In genomic region chr18:10239138-10239537, GRCh38 we compare ENCODE assay signal across 19 cellular contexts.
DNase-seq lines count a peak whose midpoint lies in the region; ATAC-seq, FAIRE-seq and TF ChIP-seq lines count a peak whose summit lies in the region.
"Had no signal": no experiment of that assay in that cellular context is flagged by ENCODE, and none has a peak within 500 bp of the region (broad histone marks: within the 10 kb centered on the region; RNA-seq: fewer than 3 reads in every experiment).

No MANE protein-coding gene starts in this region.

- POLR2A ChIA-PET in IMR-90 (lab: Charles Lee; ENCODE audit: unreplicated experiment): no interaction called here

- H3K9me3 ChIP-seq in IMR-90 (ENCODE audit: control insufficient read depth, insufficient read depth, low read length): no peaks in the 10 kb centered on the region
- H3K9me3 ChIP-seq in esophagus squamous epithelium: no peaks in the 10 kb centered on the region
- no peaks in the 10 kb centered on the region for H3K9me3 ChIP-seq in keratinocyte (ENCODE audit: control insufficient read depth, low read depth, low read length)
- no peaks in the 10 kb centered on the region for H3K9me3 ChIP-seq in testis
- no peaks in the 10 kb centered on the region for H3K9me3 ChIP-seq in spleen

- dilution Hi-C loops in IMR-90 (cut with HindIII; ENCODE audit: low sequenced_read_pairs, unreplicated experiment) (no loop called here), keratinocyte (cut with MboI; ENCODE audit: extremely low pct_ligation_motif_present, low sequenced_read_pairs) (no loop called here)

- no peak overlapping the region for H2BK120ac ChIP-seq in IMR-90 (ENCODE audit: low read depth, low read length)

- H4K5ac ChIP-seq in IMR-90 (ENCODE audit: low read depth, low read length): no peak overlapping the region

- no peak overlapping the region for H3K4me2 ChIP-seq in IMR-90 (ENCODE audit: low read depth, low read length)
- H3K4me2 ChIP-seq in keratinocyte (ENCODE audit: control insufficient read depth, extremely low read depth, insufficient read depth, low read depth, low read length): no peak overlapping the region

- TF ChIP-seq POLR2A in IMR-90 (IDR thresholded peaks at IDR 0.05; ENCODE audit: low read depth, low read length) (no peak), esophagus squamous epithelium (IDR thresholded peaks at IDR 0.05) (no peak), testis (IDR thresholded peaks at IDR 0.05) (no peak), spleen (IDR thresholded peaks at IDR 0.05) (no peak)

- no peak overlapping the region for H4K91ac ChIP-seq in IMR-90 (ENCODE audit: insufficient read depth, low read depth, low read length)

- no peak overlapping the region for H3K27ac ChIP-seq in IMR-90 (ENCODE audit: insufficient read depth, low read length)
- peak overlapping the region in 3 of 4 donors; percentile 1 to 25 (median 23) for H3K27ac ChIP-seq in esophagus squamous epithelium
- H3K27ac ChIP-seq in keratinocyte (ENCODE audit: control insufficient read depth, insufficient read depth, low read length): no peak overlapping the region
- H3K27ac ChIP-seq in testis: no peak overlapping the region
- H3K27ac ChIP-seq in spleen: no peak overlapping the region
- H3K27ac ChIP-seq: coronary artery had no signal

- H3K79me1 ChIP-seq in IMR-90 (ENCODE audit: low read depth in 1 of 2, low read length in 2 of 2): no peaks in the 10 kb centered on the region

- no peak overlapping the region for H3K18ac ChIP-seq in IMR-90 (ENCODE audit: low read depth, low read length)

- H3K27me3 ChIP-seq in IMR-90 (ENCODE audit: control insufficient read depth, insufficient read depth, low read length) (peaks cover 5% of the 10 kb centered on the region; the same call in 1 of the 2 replicates), esophagus squamous epithelium (no peaks in the 10 kb centered on the region), keratinocyte (ENCODE audit: control insufficient read depth, extremely low read depth, insufficient read depth, low read length) (no peaks in the 10 kb centered on the region), testis (no peaks in the 10 kb centered on the region), spleen (replicated peaks in 1 of 7) (no peaks in the 10 kb centered on the region)

- no peak overlapping the region for H2AFZ ChIP-seq in IMR-90 (replicated peaks; ENCODE audit: low read length, poor library complexity)
- no peak overlapping the region for H2AFZ ChIP-seq in keratinocyte (ENCODE audit: control insufficient read depth, low read length)

- CTCF ChIA-PET in IMR-90 (lab: Yijun Ruan, JAX): interaction anchor here (0.5 kb wide), 1 partner anchor 1648 kb away, joined by 3 read pairs; no protein-coding TSS in a partner anchor

- no peak overlapping the region for H2AK9ac ChIP-seq in IMR-90 (replicated peaks; ENCODE audit: low read depth, low read length, poor library complexity)

- no peak overlapping the region for H3K56ac ChIP-seq in IMR-90 (ENCODE audit: extremely low read depth, insufficient read depth, low read length)

- in situ Hi-C loops in IMR-90 (cut with MboI; ENCODE audit: low sequenced_read_pairs): no loop called here

- H3K4me3 ChIP-seq in IMR-90 (ENCODE audit: insufficient read depth, low read depth, low read length) (no peak overlapping the region), esophagus squamous epithelium (no peak overlapping the region), keratinocyte (ENCODE audit: control insufficient read depth in 2 of 3, extremely low read depth in 1 of 3, insufficient read depth in 2 of 3, low read depth in 1 of 3, low read length in 3 of 3) (no peak overlapping the region), testis (no peak overlapping the region), spleen (no peak overlapping the region)
- H3K4me3 ChIP-seq: coronary artery had no signal

- no peak overlapping the region for H2BK5ac ChIP-seq in IMR-90 (ENCODE audit: low read depth, low read length, poor library complexity, severe bottlenecking)

- DNase-seq in IMR-90 (peak; percentile 20), esophagus squamous epithelium (lab: John Stamatoyannopoulos, UW) (no peak), keratinocyte (ENCODE audit: low read depth, low spot score) (no peak), testis (peak; percentile 59), COLO668 (lab: John Stamatoyannopoulos, UW; ENCODE audit: unreplicated experiment) (no peak), spleen (no peak)
- DNase-seq in stimulated activated CD4-positive, alpha-beta T cell treated with anti-CD3 and anti-CD28 coated beads, Interleukin-1b, Interleukin-23, amount 100 ng/mL, for 48 hours: no peak
- DNase-seq: activated CD4-positive, alpha-beta T cell treated with anti-CD3 and anti-CD28 coated beads for 1 hour; activated naive CD8-positive, alpha-beta T cell treated with anti-CD3 and anti-CD28 coated beads, Interleukin-2, amount 10 ng/mL, durations not matched to agents 7 days and 5 days; mesenchymal stem cell; MM.1S; NCI-H2029 treated with DMSO at 0.1 percent for 48 hours; NCI-H748 treated with DMSO at 0.1 percent for 48 hours; stimulated activated naive CD4-positive, alpha-beta T cell treated with Interleukin-2 at 50 U/mL for 16 hours; T-cell had no signal

- peak; percentile 41 for FAIRE-seq in keratinocyte (lab: Jason Lieb, UNC)
- FAIRE-seq: H54 had no signal

- TF ChIP-seq CTCF in IMR-90 (conservative IDR thresholded peaks at IDR 0.05; ENCODE audit: low read depth, low read length) (no peak), esophagus squamous epithelium (IDR thresholded peaks at IDR 0.05) (no peak), keratinocyte (optimal IDR thresholded peaks at IDR 0.05 in 1 of 3, IDR thresholded peaks at IDR 0.05 in 1 of 3, conservative IDR thresholded peaks at IDR 0.05 in 1 of 3; ENCODE audit: extremely low read depth in 1 of 3, insufficient read depth in 2 of 3, low read length in 3 of 3) (no peak), testis (IDR thresholded peaks at IDR 0.05) (no peak), spleen (IDR thresholded peaks at IDR 0.05 in 8 of 11, conservative IDR thresholded peaks at IDR 0.05 in 3 of 11) (no peak)

- H3K4ac ChIP-seq in IMR-90 (ENCODE audit: low read depth, low read length): no peak overlapping the region

- no peak for TF ChIP-seq RAD21 in IMR-90 (IDR thresholded peaks at IDR 0.05; ENCODE audit: low read length)

- no peak overlapping the region for H4K8ac ChIP-seq in IMR-90 (ENCODE audit: low read depth in 2 of 2, low read length in 2 of 2)

- no peak overlapping the region for H2AK5ac ChIP-seq in IMR-90 (ENCODE audit: low read depth, low read length)

- no peak overlapping the region for H3K14ac ChIP-seq in IMR-90 (replicated peaks; ENCODE audit: low read depth, low read length)

- H3K79me2 ChIP-seq in keratinocyte (ENCODE audit: control insufficient read depth, insufficient read depth, low read length): no peaks in the 10 kb centered on the region

- ATAC-seq in IMR-90 (ENCODE audit: low read depth) (no peak), GM21360 (IDR thresholded peaks at IDR 0.05; ENCODE audit: unreplicated experiment) (no peak)
- ATAC-seq: Panc1, T-cell had no signal

- H3K23ac ChIP-seq in IMR-90 (ENCODE audit: low read depth, low read length): no peak overlapping the region

- H3K4me1 ChIP-seq in IMR-90 (ENCODE audit: control insufficient read depth, insufficient read depth, low read length) (peaks cover 8% of the 10 kb centered on the region), esophagus squamous epithelium (peaks cover 14 to 53% (median 24%) of the 10 kb centered on the region in 3 donors), keratinocyte (ENCODE audit: control insufficient read depth, extremely low read depth, insufficient read depth, low read length) (peaks cover 11% of the 10 kb centered on the region), testis (peaks cover 6% of the 10 kb centered on the region), spleen (peaks cover 0 to 22% (median 6%) of the 10 kb centered on the region in 6 donors)

- 90% methylated on average over 2 of the region's 9 CpGs; no CpG with 5 or more reads in 1 of the 2 experiments for WGBS in IMR-90 (ENCODE audit: extremely low coverage in 2 of 2, insufficient read length in 1 of 2), 2 experiments
- 19 to 37% methylated on average over 6 to 9 of the region's 9 CpGs for WGBS in esophagus squamous epithelium, 2 donors
- WGBS in testis, 2 donors: 30 to 58% methylated on average over 9 of the region's 9 CpGs
- WGBS in spleen, 5 donors: 51 to 84% (median 77%) methylated on average over 8 to 9 of the region's 9 CpGs

- BruUV-seq in IMR-90 (replicated peaks; lab: Mats Ljungman, UMichigan): no TSS peak

- H2BK20ac ChIP-seq in IMR-90 (ENCODE audit: low read depth, low read length): no peak overlapping the region

- H3K9me1 ChIP-seq in IMR-90 (ENCODE audit: insufficient read depth, low read length) (peaks cover 3% of the 10 kb centered on the region; the same call in 1 of the 2 replicates), keratinocyte (ENCODE audit: control insufficient read depth, extremely low read depth, insufficient read depth, low read length) (no peaks in the 10 kb centered on the region)

- H3K36me3 ChIP-seq in IMR-90 (ENCODE audit: control insufficient read depth, insufficient read depth, low read length) (no peaks in the 10 kb centered on the region), esophagus squamous epithelium (no peaks in the 10 kb centered on the region), keratinocyte (ENCODE audit: control insufficient read depth in 2 of 2, extremely low read depth in 1 of 2, insufficient read depth in 2 of 2, low read length in 2 of 2) (no peaks in the 10 kb centered on the region), testis (ENCODE audit: low read depth, missing control alignments) (no peaks in the 10 kb centered on the region), spleen (no peaks in the 10 kb centered on the region)

- intact Hi-C loops in IMR-90 (cut with micrococcal nuclease): loop anchor here (10.0 kb wide), 4 partner anchors 164 to 276 kb away; no protein-coding TSS in a partner anchor
- intact Hi-C loops in esophagus squamous epithelium (cut with DNase I): no loop called here
- intact Hi-C loops in testis (cut with DNase I; ENCODE audit: low total_unique reads): no loop called here
- intact Hi-C loops in spleen (cut with DNase I; ENCODE audit: low total_unique reads): no loop called here

- no peak overlapping the region for H3K9ac ChIP-seq in IMR-90 (ENCODE audit: low read depth, low read length)
- H3K9ac ChIP-seq in keratinocyte (ENCODE audit: control insufficient read depth, extremely low read depth, insufficient read depth, low read length): no peak overlapping the region

- H2BK15ac ChIP-seq in IMR-90 (ENCODE audit: low read depth, low read length): no peak overlapping the region

- no peaks in the 10 kb centered on the region for H4K20me1 ChIP-seq in IMR-90 (ENCODE audit: insufficient read depth, low read length)
- H4K20me1 ChIP-seq in keratinocyte (ENCODE audit: control insufficient read depth, extremely low read depth, insufficient read depth, low read length): no peaks in the 10 kb centered on the region

TF ChIP-seq in IMR-90, 13 proteins besides CTCF, POLR2A, EP300 and RAD21 (continues in another document):
- TF ChIP-seq BHLHE40 (IDR thresholded peaks at IDR 0.05; ENCODE audit: low read depth, low read length): no peak
- no peak for TF ChIP-seq MXI1 (IDR thresholded peaks at IDR 0.05; ENCODE audit: borderline replicate concordance, low read depth, low read length)
- no peak for TF ChIP-seq MAFK (IDR thresholded peaks at IDR 0.05; ENCODE audit: low read depth, low read length)
- no peak for TF ChIP-seq RFX5 (IDR thresholded peaks at IDR 0.05; ENCODE audit: low read depth, low read length)
- TF ChIP-seq MAZ (IDR thresholded peaks at IDR 0.05; ENCODE audit: borderline replicate concordance, low read depth, low read length): no peak

Comparison
In these comparisons a context has a peak if more than half of its experiments do, and no peak if none do; other contexts are left out.
1. DNase-seq: peak in IMR-90 (single experiment) and testis (single experiment); none in esophagus squamous epithelium (single experiment), keratinocyte (single experiment), stimulated activated CD4-positive, alpha-beta T cell treated with anti-CD3 and anti-CD28 coated beads, Interleukin-1b, Interleukin-23, amount 100 ng/mL, for 48 hours (single experiment), COLO668 (single experiment) and spleen (single experiment).
2. H3K27ac ChIP-seq: peak in esophagus squamous epithelium (3 of 4); none in IMR-90 (single experiment), keratinocyte (single experiment), testis (0 of 2) and spleen (0 of 8).